10 cellular contexts compared by ENCODE assay signal in genomic region chr6:32844839-32845372, GRCh38. TPM values are rescaled to one million over a fixed set of nuclear protein-coding genes. Genes with fewer than 3 reads are reported as not detected.
DNase-seq lines count a peak whose midpoint lies in the region; ATAC-seq and TF ChIP-seq lines count a peak whose summit lies in the region.
"Had no signal": no experiment of that assay in that cellular context is flagged by ENCODE, and none has a peak within 500 bp of the region (broad histone marks: within the 10 kb centered on the region; RNA-seq: fewer than 3 reads in every experiment).

No MANE protein-coding gene starts in this region.

- H3K36me3 ChIP-seq in HUES48 (ENCODE audit: control insufficient read depth, insufficient read depth, low read length) (peaks cover 20% of the 10 kb centered on the region), breast epithelium (peaks cover 4% of the 10 kb centered on the region), muscle layer of duodenum (ENCODE audit: control insufficient read depth in 1 of 2, insufficient read depth in 2 of 2, low read length in 2 of 2) (peaks cover 44 to 59% of the 10 kb centered on the region in 2 donors)

- peaks cover 5% of the 10 kb centered on the region; the same call in 1 of the 2 replicates for H3K4me1 ChIP-seq in HUES48 (ENCODE audit: control insufficient read depth, insufficient read depth, low read length)
- H3K4me1 ChIP-seq in breast epithelium, result peaks cover 0 to 8% of the 10 kb centered on the region in 2 donors
- peaks cover 13 to 26% of the 10 kb centered on the region in 2 donors for H3K4me1 ChIP-seq in muscle layer of duodenum (ENCODE audit: control insufficient read depth in 1 of 2, insufficient read depth in 2 of 2, low read length in 2 of 2)

- no peak for TF ChIP-seq CTCF in AG09309 (IDR thresholded peaks at IDR 0.05; ENCODE audit: control insufficient read depth, insufficient read depth, low read depth, low read length, missing control alignments)
- no peak for TF ChIP-seq CTCF in breast epithelium (IDR thresholded peaks at IDR 0.05)

- H3K27me3 ChIP-seq in HUES48 (ENCODE audit: control insufficient read depth, insufficient read depth, low read length) (peaks cover 17% of the 10 kb centered on the region), breast epithelium (no peaks in the 10 kb centered on the region), muscle layer of duodenum (ENCODE audit: low read depth, low read length) (no peaks in the 10 kb centered on the region)

- no peak for ATAC-seq in HG02759 (IDR thresholded peaks at IDR 0.05; ENCODE audit: unreplicated experiment)

- intact Hi-C loops in breast epithelium (cut with DNase I; ENCODE audit: low total_unique reads), result no loop called here

- no peaks in the 10 kb centered on the region for H3K9me3 ChIP-seq in HUES48 (ENCODE audit: control insufficient read depth, insufficient read depth, low read length)
- no peaks in the 10 kb centered on the region for H3K9me3 ChIP-seq in breast epithelium
- no peaks in the 10 kb centered on the region for H3K9me3 ChIP-seq in muscle layer of duodenum (ENCODE audit: control insufficient read depth in 1 of 2, low read length in 2 of 2)

- H3K9ac ChIP-seq in HUES48 (ENCODE audit: low read depth, low read length), result no peak overlapping the region

- TF ChIP-seq POLR2A in breast epithelium (IDR thresholded peaks at IDR 0.05), result no peak

- DNase-seq in AG09309 (ENCODE audit: low read depth), result no peak
- no peak for DNase-seq in breast epithelium (ENCODE audit: low spot score in 2 of 2)
- no peak for DNase-seq in SIG-M5 (lab: John Stamatoyannopoulos, UW)
- no peak for DNase-seq in foreskin melanocyte
- DNase-seq in DMS153 (lab: John Stamatoyannopoulos, UW), result no peak

- H3K4me3 ChIP-seq in AG09309 (ENCODE audit: control insufficient read depth, low read depth, low read length), result peak overlapping the region; percentile 65; the same call in 1 of the 2 replicates
- H3K4me3 ChIP-seq in HUES48 (ENCODE audit: low read depth, low read length), result peak overlapping the region; percentile 83
- peak overlapping the region; percentile 63 to 89 (median 84) for H3K4me3 ChIP-seq in breast epithelium
- H3K4me3 ChIP-seq in muscle layer of duodenum (ENCODE audit: low read depth in 1 of 2, low read length in 2 of 2), result peak overlapping the region; percentile 83 to 92

- no peak overlapping the region for H3K27ac ChIP-seq in HUES48 (ENCODE audit: low read depth, low read length)
- H3K27ac ChIP-seq in breast epithelium, result peak overlapping the region; percentile 92 to 97
- peak overlapping the region; percentile 99 for H3K27ac ChIP-seq in muscle layer of duodenum (ENCODE audit: low read length)

RNA-seq across cellular contexts. Expression of gene PSMB8, which starts 1.1 kb away (rescaled TPM):
- 10 to 100 TPM; 36.0 to 47.3 (median 44.9) TPM for total RNA-seq in breast epithelium

RNA-seq across cellular contexts. Expression of gene TAP2, which starts 6.4 kb away (rescaled TPM):
- total RNA-seq in breast epithelium, result 10 to 100 TPM in 1 of 3 donors, 1 to 10 TPM in 2; 7.7 to 18.0 (median 9.5) TPM

RNA-seq across cellular contexts. Expression of gene TAP1, which starts 8.6 kb away (rescaled TPM):
- total RNA-seq in breast epithelium, result 10 to 100 TPM; 24.2 to 40.6 (median 28.7) TPM

RNA-seq across cellular contexts. Expression of gene PSMB9, which starts 9.1 kb away (rescaled TPM):
- total RNA-seq in breast epithelium, result 10 to 100 TPM; 16.8 to 25.9 (median 19.2) TPM

RNA-seq across cellular contexts. Expression of gene HLA-DOB, which starts 28.1 kb away (rescaled TPM):
- 1 to 10 TPM in 2 of 3 donors, not detected in 1; 1.5 to 2.0 TPM for total RNA-seq in breast epithelium
- total RNA-seq: myocyte, SK-MEL-5 had no signal
